ENCODE assay signal across 10 cellular contexts in the genomic region with DNA sequence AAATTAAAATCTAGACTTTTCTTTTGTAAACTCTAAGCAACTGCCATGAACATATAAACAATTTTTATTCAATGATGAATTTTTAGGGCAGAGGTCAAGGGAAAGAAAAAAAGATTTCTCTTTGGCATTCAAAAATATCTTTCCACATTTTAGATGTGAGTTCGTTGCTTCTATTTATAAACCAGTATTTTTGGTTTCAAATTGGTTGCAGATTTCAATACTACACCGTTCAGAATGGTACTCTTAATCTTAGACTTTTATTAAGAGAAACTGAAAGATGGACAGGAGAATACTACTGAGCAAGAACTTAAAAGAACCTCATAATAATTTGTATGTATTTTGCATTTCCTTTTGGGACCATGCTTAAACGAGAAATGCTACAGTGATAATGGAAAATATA.
DNase-seq lines count a peak whose midpoint lies in the region; ATAC-seq lines count a peak whose summit lies in the region.
"Had no signal": no experiment of that assay in that cellular context is flagged by ENCODE, and none has a peak within 500 bp of the region (broad histone marks: within the 10 kb centered on the region; RNA-seq: fewer than 3 reads in every experiment).

No MANE protein-coding gene starts in this region.

- no peak for DNase-seq in mesenchymal stem cell
- no peak for DNase-seq in NCI-H2029 treated with DMSO at 0.1 percent for 48 hours (lab: John Stamatoyannopoulos, UW)
- DNase-seq in activated CD4-positive, alpha-beta T cell treated with anti-CD3 and anti-CD28 coated beads for 4 hours: no peak
- DNase-seq in NCI-H1048 (lab: John Stamatoyannopoulos, UW): no peak
- DNase-seq in SHP77 (lab: John Stamatoyannopoulos, UW): no peak
- DNase-seq: naive thymus-derived CD8-positive, alpha-beta T cell; stimulated activated CD4-positive, alpha-beta T cell treated with anti-CD3 and anti-CD28 coated beads, Interleukin-2, amount 100 ng/mL, for 48 hours had no signal

- H2BK120ac ChIP-seq in mesenchymal stem cell (ENCODE audit: low read depth, low read length): no peak overlapping the region

- no peak overlapping the region for H3K18ac ChIP-seq in mesenchymal stem cell (ENCODE audit: low read depth in 1 of 2, low read length in 2 of 2)

- peaks cover 7% of the 10 kb centered on the region for H3K9me3 ChIP-seq in mesenchymal stem cell (ENCODE audit: control insufficient read depth, low read length)

- no peak overlapping the region for H2BK5ac ChIP-seq in mesenchymal stem cell (ENCODE audit: low read depth, low read length, poor library complexity, severe bottlenecking)

- H3K27ac ChIP-seq in mesenchymal stem cell (ENCODE audit: low read length, poor library complexity, severe bottlenecking): no peak overlapping the region

- H3K9ac ChIP-seq in mesenchymal stem cell (ENCODE audit: low read length): peak overlapping the region; percentile 80

- H3K79me1 ChIP-seq in mesenchymal stem cell (replicated peaks; ENCODE audit: low read length, poor library complexity, severe bottlenecking): no peaks in the 10 kb centered on the region

- no peaks in the 10 kb centered on the region for H3K27me3 ChIP-seq in mesenchymal stem cell (ENCODE audit: control insufficient read depth in 1 of 2, insufficient read depth in 1 of 2, low read length in 2 of 2)

- no peak overlapping the region for H4K8ac ChIP-seq in mesenchymal stem cell (ENCODE audit: low read length)

- WGBS in mesenchymal stem cell: 100% methylated on average over 1 of the region's 3 CpGs

- no peak overlapping the region for H3K4ac ChIP-seq in mesenchymal stem cell (ENCODE audit: low read depth in 1 of 2, low read length in 2 of 2)

- H3K4me2 ChIP-seq in mesenchymal stem cell (ENCODE audit: low read length, poor library complexity, severe bottlenecking): no peak overlapping the region

- no peak overlapping the region for H3K14ac ChIP-seq in mesenchymal stem cell (ENCODE audit: low read length in 2 of 2)

- ATAC-seq in GM18520 (IDR thresholded peaks at IDR 0.05; ENCODE audit: unreplicated experiment): peak; percentile 31
- ATAC-seq in GM21528 (IDR thresholded peaks at IDR 0.05; ENCODE audit: low FRiP score, unreplicated experiment): peak; percentile 63
- peak; percentile 48 for ATAC-seq in HG03342 (IDR thresholded peaks at IDR 0.05; ENCODE audit: unreplicated experiment)
- ATAC-seq: naive thymus-derived CD8-positive, alpha-beta T cell had no signal

- no peak overlapping the region for H2AFZ ChIP-seq in mesenchymal stem cell (ENCODE audit: low read depth, low read length)

- no peak overlapping the region for H2AK5ac ChIP-seq in mesenchymal stem cell (ENCODE audit: low read length, severe bottlenecking)

- no peak overlapping the region for H3K23ac ChIP-seq in mesenchymal stem cell (ENCODE audit: low read length in 2 of 2)

- peaks cover 0 to 67% of the 10 kb centered on the region in 2 experiments for H3K36me3 ChIP-seq in mesenchymal stem cell (ENCODE audit: control insufficient read depth in 1 of 2, insufficient read depth in 2 of 2, low read depth in 1 of 2, low read length in 2 of 2)

- no peak overlapping the region for H2BK12ac ChIP-seq in mesenchymal stem cell (ENCODE audit: low read length in 2 of 2)

- no peak overlapping the region for H4K91ac ChIP-seq in mesenchymal stem cell (ENCODE audit: low read length)

- H3K4me3 ChIP-seq in mesenchymal stem cell (ENCODE audit: insufficient read depth in 1 of 2, low read depth in 1 of 2, low read length in 2 of 2): peak overlapping the region in 1 of 2 experiments; percentile 59

- H2BK15ac ChIP-seq in mesenchymal stem cell (ENCODE audit: low read depth, poor library complexity, severe bottlenecking): no peak overlapping the region

- no peaks in the 10 kb centered on the region for H3K4me1 ChIP-seq in mesenchymal stem cell (ENCODE audit: control insufficient read depth, insufficient read depth, low read depth, low read length)
